Comparison of ENCODE assay signal across 29 cellular contexts in genomic region chr9:34200092-34200491, GRCh38.
"Had no signal": no experiment of that assay in that cellular context is flagged by ENCODE, and none has a peak within 500 bp of the region (broad histone marks: within the 10 kb centered on the region; RNA-seq: fewer than 3 reads in every experiment).

No MANE protein-coding gene starts in this region.

- H3K4me3 Mint-ChIP-seq: activated T-helper 17 cell treated with anti-CD3 and anti-CD28 coated beads, Interleukin-2, amount 50 U/mL, for 72 hours; central memory CD8-positive, alpha-beta T cell; stimulated activated naive CD8-positive, alpha-beta T cell treated with anti-CD3 and anti-CD28 coated beads, Interleukin-15, Interleukin-2, amounts not matched to agents 100 ng/mL and 50 ng/mL, for 24 hours had no signal

- H3K27me3 Mint-ChIP-seq: activated T-helper 17 cell treated with anti-CD3 and anti-CD28 coated beads, Interleukin-2, amount 50 U/mL, for 72 hours; central memory CD8-positive, alpha-beta T cell; naive thymus-derived CD8-positive, alpha-beta T cell; progenitor cell of endocrine pancreas; stimulated activated naive CD8-positive, alpha-beta T cell treated with anti-CD3 and anti-CD28 coated beads, Interleukin-15, Interleukin-2, amounts not matched to agents 100 ng/mL and 50 ng/mL, for 24 hours had no signal

- ATAC-seq: activated T-helper 17 cell treated with anti-CD3 and anti-CD28 coated beads, Interleukin-2, amount 50 U/mL, for 72 hours; left lung; naive thymus-derived CD8-positive, alpha-beta T cell; sciatic nerve had no signal

- H3K9me3 ChIP-seq: breast epithelium, left lung, ovary, thyroid gland, upper lobe of left lung, vagina had no signal

- H3K27me3 ChIP-seq: breast epithelium, left lung, ovary, thyroid gland, upper lobe of left lung, vagina had no signal

- H3K9me3 Mint-ChIP-seq: activated T-helper 17 cell treated with anti-CD3 and anti-CD28 coated beads, Interleukin-2, amount 50 U/mL, for 72 hours; central memory CD8-positive, alpha-beta T cell; stimulated activated naive CD8-positive, alpha-beta T cell treated with anti-CD3 and anti-CD28 coated beads, Interleukin-15, Interleukin-2, amounts not matched to agents 100 ng/mL and 50 ng/mL, for 24 hours had no signal

- FAIRE-seq: colon, endometrium, frontal cortex had no signal

- H3K4me1 ChIP-seq: breast epithelium had no signal

- H3K36me3 ChIP-seq: breast epithelium, ovary, thyroid gland had no signal

- H3K27ac ChIP-seq: breast epithelium, left lung, ovary, skin epidermis, thyroid gland, upper lobe of left lung, vagina had no signal

- H3K27ac Mint-ChIP-seq: activated T-helper 17 cell treated with anti-CD3 and anti-CD28 coated beads, Interleukin-2, amount 50 U/mL, for 72 hours; progenitor cell of endocrine pancreas; stimulated activated naive CD8-positive, alpha-beta T cell treated with anti-CD3 and anti-CD28 coated beads, Interleukin-15, Interleukin-2, amounts not matched to agents 100 ng/mL and 50 ng/mL, for 24 hours had no signal

- DNase-seq: activated CD4-positive, alpha-beta T cell treated with anti-CD3 and anti-CD28 coated beads for 4 hours; activated CD4-positive, alpha-beta T cell treated with anti-CD3 and anti-CD28 coated beads, Interleukin-2, amount 50 U/mL, for 48 hours; activated CD8-positive, alpha-beta memory T cell treated with anti-CD3 and anti-CD28 coated beads for 24 hours; activated gamma-delta T cell treated with Interleukin-2 at 50 U/mL for 16 hours; activated naive CD4-positive, alpha-beta T cell treated with anti-CD3 and anti-CD28 coated beads, Interleukin-2, amount 50 U/mL, for 16 hours; activated T-cell treated with anti-CD3 and anti-CD28 coated beads, Interleukin-2, amount 50 U/mL, for 1 hour; amygdala; dermis blood vessel endothelial cell; effector CD4-positive, alpha-beta T cell; kidney glomerular epithelial cell; left lung; naive thymus-derived CD8-positive, alpha-beta T cell; ovary; stimulated activated CD4-positive, alpha-beta T cell treated with anti-CD3 and anti-CD28 coated beads, Interleukin-12 subunit alpha, Interleukin-12 subunit beta, amount 100 ng/mL, for 4 hours; stimulated activated CD4-positive, alpha-beta T cell treated with anti-CD3 and anti-CD28 coated beads, Interleukin-4, amount 100 ng/mL, for 1 hour; substantia nigra; thyroid gland; upper lobe of left lung had no signal

- H3K4me3 ChIP-seq: breast epithelium, left lung, ovary, skin epidermis, thyroid gland, upper lobe of left lung, vagina had no signal
